In the genomic region with DNA sequence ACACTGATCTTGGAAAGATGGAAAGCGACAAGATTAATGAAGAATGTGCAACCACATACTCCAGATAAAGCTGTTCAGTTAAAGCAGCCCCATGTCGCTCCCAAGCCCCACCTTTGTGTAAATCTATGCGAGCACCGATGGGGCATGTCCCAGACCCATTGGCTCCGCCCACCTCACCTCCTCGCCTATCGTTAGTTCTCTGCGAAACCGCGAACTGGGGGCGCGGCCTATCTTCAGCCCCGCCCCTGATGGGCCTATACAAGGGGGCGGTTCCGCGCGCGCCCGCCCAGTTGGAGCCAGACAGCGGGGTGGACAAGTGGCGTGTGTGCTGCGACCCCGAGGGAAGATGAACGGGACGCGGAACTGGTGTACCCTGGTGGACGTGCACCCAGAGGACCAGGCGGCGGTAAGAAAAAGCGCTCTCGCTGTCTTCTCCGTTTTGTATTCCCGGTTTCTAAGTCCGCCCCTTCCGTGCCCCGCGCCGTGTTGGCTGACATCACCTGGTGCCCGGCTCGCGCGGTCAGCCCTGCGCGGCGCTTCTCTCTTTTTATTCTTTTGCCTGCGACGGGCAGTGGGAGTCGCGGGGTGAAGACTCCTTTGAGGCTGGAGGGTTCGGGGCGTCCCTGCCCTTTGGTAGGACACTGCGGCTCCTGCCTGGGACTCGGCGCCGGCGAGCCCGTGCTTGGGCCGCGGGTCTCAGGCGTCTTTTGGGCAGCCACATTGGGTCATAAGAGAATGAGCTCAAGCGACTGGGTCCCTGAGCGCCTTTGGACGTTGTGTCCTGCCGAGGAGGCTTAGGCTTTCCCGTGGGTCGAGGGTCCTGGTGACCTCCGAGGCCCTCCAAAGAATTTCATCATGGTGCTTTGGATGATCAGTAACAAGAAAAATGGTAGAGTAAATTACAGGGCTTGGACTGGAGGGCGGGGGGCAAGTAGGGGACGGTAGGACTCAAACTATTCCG, we compare ENCODE assay signal across 1 cellular context.
A peak's percentile ranks its signal among the peaks of the same experiment; 100 is the strongest.
TF ChIP-seq lines count a peak whose summit lies in the region.

A gene with protein sequence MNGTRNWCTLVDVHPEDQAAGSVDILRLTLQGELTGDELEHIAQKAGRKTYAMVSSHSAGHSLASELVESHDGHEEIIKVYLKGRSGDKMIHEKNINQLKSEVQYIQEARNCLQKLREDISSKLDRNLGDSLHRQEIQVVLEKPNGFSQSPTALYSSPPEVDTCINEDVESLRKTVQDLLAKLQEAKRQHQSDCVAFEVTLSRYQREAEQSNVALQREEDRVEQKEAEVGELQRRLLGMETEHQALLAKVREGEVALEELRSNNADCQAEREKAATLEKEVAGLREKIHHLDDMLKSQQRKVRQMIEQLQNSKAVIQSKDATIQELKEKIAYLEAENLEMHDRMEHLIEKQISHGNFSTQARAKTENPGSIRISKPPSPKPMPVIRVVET (plus strand): TSS at position 289 of the 961 bp plus-strand sequence. CDS start 58 bp downstream, at position 347.

TF ChIP-seq in IMR-90, 13 proteins besides CTCF, POLR2A, EP300 and RAD21:
- no peak for TF ChIP-seq RFX5 (IDR thresholded peaks at IDR 0.05; ENCODE audit: low read depth, low read length)
- TF ChIP-seq MXI1 (IDR thresholded peaks at IDR 0.05; ENCODE audit: borderline replicate concordance, low read depth, low read length): peak; percentile 53
- TF ChIP-seq SMC3 (IDR thresholded peaks at IDR 0.05; ENCODE audit: low read depth, low read length): no peak
- peak; percentile 71; the same call in 1 of the 2 replicates for TF ChIP-seq MAZ (IDR thresholded peaks at IDR 0.05; ENCODE audit: borderline replicate concordance, low read depth, low read length)
- TF ChIP-seq BHLHE40 (IDR thresholded peaks at IDR 0.05; ENCODE audit: low read depth, low read length): no peak
- TF ChIP-seq CHD1 (IDR thresholded peaks at IDR 0.05; ENCODE audit: low read depth, low read length): peak; percentile 61; the same call in 1 of the 2 replicates
